Comparison of ENCODE assay signal across 17 cellular contexts in the genomic region with DNA sequence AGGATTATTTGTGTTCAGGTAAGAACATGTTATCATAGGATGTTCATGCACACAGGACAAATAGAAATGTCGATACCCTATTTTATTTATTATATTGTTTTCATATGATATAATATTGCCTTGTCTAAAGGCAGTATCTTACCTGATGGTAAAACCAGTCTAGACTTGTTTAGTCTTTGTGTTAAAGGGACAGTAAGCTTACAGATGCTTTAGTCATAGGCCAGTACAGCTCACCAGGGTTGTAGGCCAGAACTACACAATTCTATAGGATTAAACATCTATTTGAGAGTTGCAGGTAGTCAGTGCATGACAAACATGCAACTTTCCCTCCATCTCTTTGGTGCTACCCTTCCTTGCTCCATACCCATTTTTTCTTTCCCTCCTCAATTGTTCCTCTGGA.
"Had no signal": no experiment of that assay in that cellular context is flagged by ENCODE, and none has a peak within 500 bp of the region (broad histone marks: within the 10 kb centered on the region; RNA-seq: fewer than 3 reads in every experiment).

No MANE protein-coding gene starts in this region.

- H3K36me3 Mint-ChIP-seq: activated naive CD4-positive, alpha-beta T cell treated with anti-CD3 and anti-CD28 coated beads, Interleukin-2, amount 50 U/mL, for 24 hours; naive B cell had no signal

- H3K4me3 ChIP-seq: adrenal gland, gastroesophageal sphincter, lung, prostate gland, upper lobe of left lung had no signal

- H3K4me3 Mint-ChIP-seq: activated CD8-positive, alpha-beta T cell treated with anti-CD3 and anti-CD28 coated beads for 36 hours; activated naive CD4-positive, alpha-beta T cell treated with anti-CD3 and anti-CD28 coated beads, Interleukin-2, amount 50 U/mL, for 24 hours; central memory CD8-positive, alpha-beta T cell; naive B cell had no signal

- H3K27ac Mint-ChIP-seq: activated CD8-positive, alpha-beta T cell treated with anti-CD3 and anti-CD28 coated beads for 36 hours; activated naive CD4-positive, alpha-beta T cell treated with anti-CD3 and anti-CD28 coated beads, Interleukin-2, amount 50 U/mL, for 24 hours; naive B cell had no signal

- ATAC-seq: activated CD8-positive, alpha-beta T cell treated with anti-CD3 and anti-CD28 coated beads for 36 hours had no signal

- H3K9me3 ChIP-seq: adrenal gland, gastroesophageal sphincter, prostate gland, upper lobe of left lung had no signal

- H3K27ac ChIP-seq: adrenal gland, gastroesophageal sphincter, prostate gland, upper lobe of left lung had no signal

- H3K4me1 Mint-ChIP-seq: central memory CD8-positive, alpha-beta T cell; naive B cell had no signal

- H3K27me3 ChIP-seq: adrenal gland, gastroesophageal sphincter, upper lobe of left lung had no signal

- DNase-seq: activated CD4-positive, alpha-beta T cell treated with anti-CD3 and anti-CD28 coated beads for 4 hours; activated CD8-positive, alpha-beta T cell treated with anti-CD3 and anti-CD28 coated beads for 36 hours; activated effector memory CD4-positive, alpha-beta T cell treated with anti-CD3 and anti-CD28 coated beads, Interleukin-2, amount 50 U/mL, for 16 hours; activated T-cell treated with anti-CD3 and anti-CD28 coated beads, Interleukin-2, amount 50 U/mL, for 48 hours; cortex of kidney; effector memory CD4-positive, alpha-beta T cell; naive B cell; stimulated activated CD4-positive, alpha-beta T cell treated with anti-CD3 and anti-CD28 coated beads, Interleukin-4, amount 100 ng/mL, for 24 hours; stimulated activated naive CD4-positive, alpha-beta T cell treated with Interleukin-2 at 50 U/mL for 16 hours; T-helper 2 cell had no signal

- H3K9me3 Mint-ChIP-seq: activated CD8-positive, alpha-beta T cell treated with anti-CD3 and anti-CD28 coated beads for 36 hours; activated naive CD4-positive, alpha-beta T cell treated with anti-CD3 and anti-CD28 coated beads, Interleukin-2, amount 50 U/mL, for 24 hours; central memory CD8-positive, alpha-beta T cell; naive B cell had no signal

- H3K36me3 ChIP-seq: adrenal gland, gastroesophageal sphincter, prostate gland, upper lobe of left lung had no signal

- H3K27me3 Mint-ChIP-seq: activated CD8-positive, alpha-beta T cell treated with anti-CD3 and anti-CD28 coated beads for 36 hours had no signal

- H3K4me1 ChIP-seq: adrenal gland, prostate gland, upper lobe of left lung had no signal
